24 cellular contexts compared by ENCODE assay signal in genomic region chr21:36261459-36261858, GRCh38.
"Had no signal": no experiment of that assay in that cellular context is flagged by ENCODE, and none has a peak within 500 bp of the region (broad histone marks: within the 10 kb centered on the region; RNA-seq: fewer than 3 reads in every experiment).

No MANE protein-coding gene starts in this region.

- H3K9me3 ChIP-seq: esophagus squamous epithelium, pancreas, prostate gland, stomach, tibial artery, upper lobe of right lung had no signal

- ATAC-seq: left cardiac atrium; left ventricle myocardium superior; naive thymus-derived CD4-positive, alpha-beta T cell; sciatic nerve; upper lobe of right lung had no signal

- H3K4me1 ChIP-seq: pancreas, prostate gland, upper lobe of right lung had no signal

- H3K4me3 ChIP-seq: pancreas, prostate gland, skin epidermis, stomach had no signal

- H3K27ac ChIP-seq: upper lobe of right lung, WERI-Rb-1 had no signal

- H3K36me3 ChIP-seq: pancreas had no signal

- H3K27me3 ChIP-seq: esophagus squamous epithelium, pancreas, stomach, tibial artery, upper lobe of right lung had no signal

- DNase-seq: activated CD4-positive, alpha-beta T cell treated with anti-CD3 and anti-CD28 coated beads for 1 hour; activated CD4-positive, alpha-beta T cell treated with anti-CD3 and anti-CD28 coated beads, Interleukin-2, amount 10 ng/mL, durations not matched to agents 7 days and 5 days; activated naive CD4-positive, alpha-beta T cell; activated T-cell treated with anti-CD3 and anti-CD28 coated beads for 4 hours; activated T-cell treated with anti-CD3 and anti-CD28 coated beads, Interleukin-2, amount 50 U/mL, for 72 hours; anterior cingulate cortex; endodermal cell; esophagus squamous epithelium; foreskin melanocyte; left cardiac atrium; left ventricle myocardium superior; naive thymus-derived CD4-positive, alpha-beta T cell; pancreas; retina; stimulated activated CD4-positive, alpha-beta T cell treated with anti-CD3 and anti-CD28 coated beads, Interleukin-12 subunit alpha, Interleukin-12 subunit beta, amount 100 ng/mL, for 4 hours; stimulated activated CD4-positive, alpha-beta T cell treated with anti-CD3 and anti-CD28 coated beads, Interleukin-4, amount 100 ng/mL, for 1 hour; stomach; T-helper 1 cell; tibial artery; upper lobe of right lung; WERI-Rb-1 had no signal
